ENCODE assay signal across 8 cellular contexts in the genomic region with DNA sequence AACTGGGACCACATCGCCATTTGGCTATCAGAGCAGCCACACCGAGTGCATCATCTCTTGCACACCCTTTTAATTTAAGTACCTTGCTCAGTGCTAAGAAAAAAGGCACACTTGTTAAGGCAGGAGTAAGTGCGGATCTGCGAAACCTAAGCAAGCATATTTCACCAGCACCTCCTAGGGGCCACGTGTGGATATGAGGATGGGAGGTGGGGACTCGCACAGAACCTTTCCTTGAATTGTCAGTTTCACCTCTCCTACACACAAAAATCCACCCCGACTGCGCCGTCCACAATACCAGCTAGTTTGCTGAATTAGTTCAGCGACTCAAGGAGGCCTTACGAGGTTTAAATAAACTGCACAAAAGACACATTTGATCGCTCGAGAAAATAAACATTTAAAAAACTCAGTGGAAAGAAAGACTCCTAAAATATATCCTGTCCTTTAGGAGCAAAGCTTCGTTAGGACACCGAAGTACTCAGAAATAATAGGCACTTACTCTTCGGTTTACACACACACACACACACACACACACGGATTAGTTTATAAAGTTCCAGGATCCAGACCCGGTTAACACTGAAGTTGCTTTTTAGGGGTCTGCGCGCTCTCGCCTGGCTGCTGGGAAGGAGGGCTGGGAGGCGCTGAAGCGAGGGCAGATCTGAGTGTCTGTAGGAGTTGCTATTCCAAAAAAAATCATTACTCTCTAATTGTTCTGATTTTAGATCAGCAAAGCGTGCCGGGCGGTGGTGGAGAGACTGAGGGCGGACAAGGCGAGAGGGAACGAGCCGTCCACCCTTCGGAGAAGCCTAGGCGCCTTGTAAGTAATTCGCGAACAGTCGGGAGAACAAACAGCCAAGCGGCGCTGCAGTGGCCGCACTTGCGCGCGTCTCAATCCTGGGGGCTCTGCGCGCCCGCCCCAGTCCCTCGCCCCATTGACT. TPM values are rescaled to one million over a fixed set of nuclear protein-coding genes. Genes with fewer than 3 reads are reported as not detected.
DNase-seq lines count a peak whose midpoint lies in the region; ATAC-seq and TF ChIP-seq lines count a peak whose summit lies in the region.

No MANE protein-coding gene starts in this region.

- DNase-seq in CD8-positive, alpha-beta memory T cell: no peak
- DNase-seq in HuH-7 (ENCODE audit: low spot score) (peak; percentile 40), epithelial cell of esophagus (ENCODE audit: low read depth) (peak; percentile 82), medulla oblongata (ENCODE audit: extremely low spot score) (peak; percentile 93), NCI-H1105 treated with DMSO at 0.1 percent for 48 hours (lab: John Stamatoyannopoulos, UW) (no peak)

- peaks cover 7% of the 10 kb centered on the region for H3K27me3 ChIP-seq in CD8-positive, alpha-beta memory T cell (ENCODE audit: insufficient read depth, low read length, poor library complexity, severe bottlenecking)

- H3K4me3 ChIP-seq in CD8-positive, alpha-beta memory T cell (ENCODE audit: low read length): no peak overlapping the region
- H3K4me3 ChIP-seq in epithelial cell of esophagus (ENCODE audit: low read length): peak overlapping the region; percentile 56

- peaks cover 11% of the 10 kb centered on the region for H3K4me1 ChIP-seq in CD8-positive, alpha-beta memory T cell (ENCODE audit: insufficient read depth, low read length)

- H3K9me3 ChIP-seq in CD8-positive, alpha-beta memory T cell (ENCODE audit: low read length): no peaks in the 10 kb centered on the region

- TF ChIP-seq CTCF in epithelial cell of esophagus (IDR thresholded peaks at IDR 0.05; ENCODE audit: insufficient read depth, low read depth, low read length, missing control alignments): peak; percentile 91

- peak overlapping the region in 1 of 8 donors; percentile 39 for H3K27ac Mint-ChIP-seq in CD8-positive, alpha-beta memory T cell

- POLR2A ChIA-PET in CD8-positive, alpha-beta memory T cell (lab: Charles Lee): no interaction called here

- ATAC-seq in GM19395 (IDR thresholded peaks at IDR 0.05; ENCODE audit: unreplicated experiment) (peak; percentile 37), SK-N-SH treated with all-trans-retinoic acid at 6 μM for 48 hours (peak; percentile 75)

- CTCF ChIA-PET in CD8-positive, alpha-beta memory T cell (lab: Charles Lee): no interaction called here

- H3K27me3 Mint-ChIP-seq in CD8-positive, alpha-beta memory T cell: peaks cover 43 to 70% of the 10 kb centered on the region in 2 donors

- H3K27ac ChIP-seq in CD8-positive, alpha-beta memory T cell (ENCODE audit: low read depth, low read length): no peak overlapping the region
- peak overlapping the region; percentile 86 for H3K27ac ChIP-seq in temporal lobe (ENCODE audit: low read depth, low read length)

- H3K36me3 Mint-ChIP-seq in CD8-positive, alpha-beta memory T cell: no peaks in the 10 kb centered on the region

- H3K4me3 Mint-ChIP-seq in CD8-positive, alpha-beta memory T cell: peak overlapping the region in 6 of 7 donors; percentile 38 to 75 (median 66)

- peaks cover 9 to 21% (median 9%) of the 10 kb centered on the region in 3 donors for H3K4me1 Mint-ChIP-seq in CD8-positive, alpha-beta memory T cell

- H3K36me3 ChIP-seq in CD8-positive, alpha-beta memory T cell (ENCODE audit: insufficient read depth, low read length): no peaks in the 10 kb centered on the region

- peaks cover 0 to 1% (median 0%) of the 10 kb centered on the region in 5 donors for H3K9me3 Mint-ChIP-seq in CD8-positive, alpha-beta memory T cell

TF ChIP-seq in SK-N-SH treated with all-trans-retinoic acid at 6 μM for 48 hours, 23 proteins besides CTCF, POLR2A, EP300 and RAD21:
- no peak for TF ChIP-seq PPARA (CRISPR knock-in tag; IDR thresholded peaks at IDR 0.05; ENCODE audit: borderline replicate concordance)
- no peak for TF ChIP-seq TCF4 (CRISPR knock-in tag; IDR thresholded peaks at IDR 0.05; ENCODE audit: borderline replicate concordance)
- TF ChIP-seq RARB (CRISPR knock-in tag; IDR thresholded peaks at IDR 0.05): no peak
- no peak for TF ChIP-seq GLIS3 (CRISPR knock-in tag; IDR thresholded peaks at IDR 0.05)

RNA-seq across cellular contexts. Expression of a gene that starts 1.0 kb away (rescaled TPM):
- total RNA-seq in CD8-positive, alpha-beta memory T cell: not detected
- not detected for polyA plus RNA-seq in CD8-positive, alpha-beta memory T cell
- 5.2 TPM for total RNA-seq in temporal lobe

Comparison
In these comparisons a context has a peak if more than half of its experiments do, and no peak if none do; other contexts are left out.
1. DNase-seq: peak in HuH-7 (single experiment), epithelial cell of esophagus (single experiment) and medulla oblongata (single experiment); none in CD8-positive, alpha-beta memory T cell (0 of 5) and NCI-H1105 treated with DMSO at 0.1 percent for 48 hours (single experiment).